Comparison of ENCODE assay signal across 13 cellular contexts in the genomic region with DNA sequence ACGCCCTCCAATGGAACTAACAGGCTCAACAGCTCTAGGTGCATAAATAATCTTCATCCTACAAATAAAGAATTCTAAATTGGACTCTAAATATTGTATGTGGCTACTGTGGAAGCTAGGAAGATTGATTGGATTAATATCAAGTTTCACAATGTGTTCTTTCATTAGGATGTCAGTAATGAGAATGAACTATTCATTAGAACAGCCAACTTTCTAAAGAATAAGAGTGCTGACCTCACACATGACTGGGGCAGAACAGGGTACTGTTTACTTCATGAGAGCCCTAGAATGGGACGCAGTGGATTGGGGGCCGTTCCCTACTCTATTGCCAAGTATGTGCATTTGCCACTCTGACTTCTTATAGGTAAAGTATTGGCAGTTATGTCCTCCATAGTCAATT.
DNase-seq lines count a peak whose midpoint lies in the region; TF ChIP-seq lines count a peak whose summit lies in the region.
"Had no signal": no experiment of that assay in that cellular context is flagged by ENCODE, and none has a peak within 500 bp of the region (broad histone marks: within the 10 kb centered on the region; RNA-seq: fewer than 3 reads in every experiment).

No MANE protein-coding gene starts in this region.

- intact Hi-C loops in spleen (cut with DNase I; ENCODE audit: low total_unique reads): no loop called here
- intact Hi-C loops in tibial artery (cut with DNase I; ENCODE audit: low total_unique reads): no loop called here

- H3K36me3 ChIP-seq in spleen (no peaks in the 10 kb centered on the region), tibial artery (no peaks in the 10 kb centered on the region)

- no peak for TF ChIP-seq CTCF in spleen (IDR thresholded peaks at IDR 0.05 in 8 of 11, conservative IDR thresholded peaks at IDR 0.05 in 3 of 11)
- no peak for TF ChIP-seq CTCF in tibial artery (IDR thresholded peaks at IDR 0.05)

- DNase-seq in foreskin melanocyte (peak; percentile 4), midbrain (lab: John Stamatoyannopoulos, UW) (peak; percentile 20), superior temporal gyrus (ENCODE audit: extremely low spot score) (peak; percentile 67), NCI-H82 treated with DMSO at 0.1 percent for 48 hours (lab: John Stamatoyannopoulos, UW; ENCODE audit: unreplicated experiment) (no peak), spleen (no peak), tibial artery (no peak)
- DNase-seq: ACHN; Caco-2; CD4-positive, alpha-beta T cell; GDM1; HCEC 1CT had no signal

- TF ChIP-seq POLR2A in spleen (IDR thresholded peaks at IDR 0.05): no peak

- H3K27ac ChIP-seq in spleen: no peak overlapping the region
- H3K27ac ChIP-seq in tibial artery: no peak overlapping the region
- H3K27ac ChIP-seq: C4-2B had no signal

- H3K4me1 ChIP-seq in spleen: no peaks in the 10 kb centered on the region
- H3K4me1 ChIP-seq in tibial artery: no peaks in the 10 kb centered on the region
- H3K4me1 ChIP-seq: Caco-2 had no signal

- peaks cover 0 to 15% (median 3%) of the 10 kb centered on the region in 8 donors for H3K9me3 ChIP-seq in spleen
- no peaks in the 10 kb centered on the region for H3K9me3 ChIP-seq in tibial artery
- H3K9me3 ChIP-seq: Caco-2 had no signal

- WGBS in spleen, 5 donors: 70 to 86% (median 79%) methylated on average over 3 of the region's 3 CpGs

- H3K27me3 ChIP-seq in spleen (replicated peaks in 1 of 7) (no peaks in the 10 kb centered on the region), tibial artery (no peaks in the 10 kb centered on the region)

- H3K4me3 ChIP-seq in spleen (no peak overlapping the region), tibial artery (no peak overlapping the region)
- H3K4me3 ChIP-seq: GM23338 had no signal

Comparison
In these comparisons a context has a peak if more than half of its experiments do, and no peak if none do; other contexts are left out.
1. DNase-seq: peak in foreskin melanocyte (single experiment), midbrain (single experiment) and superior temporal gyrus (single experiment); none in NCI-H82 treated with DMSO at 0.1 percent for 48 hours (single experiment), spleen (single experiment) and tibial artery (0 of 2).